Comparison of ENCODE assay signal across 8 cellular contexts in the genomic region with DNA sequence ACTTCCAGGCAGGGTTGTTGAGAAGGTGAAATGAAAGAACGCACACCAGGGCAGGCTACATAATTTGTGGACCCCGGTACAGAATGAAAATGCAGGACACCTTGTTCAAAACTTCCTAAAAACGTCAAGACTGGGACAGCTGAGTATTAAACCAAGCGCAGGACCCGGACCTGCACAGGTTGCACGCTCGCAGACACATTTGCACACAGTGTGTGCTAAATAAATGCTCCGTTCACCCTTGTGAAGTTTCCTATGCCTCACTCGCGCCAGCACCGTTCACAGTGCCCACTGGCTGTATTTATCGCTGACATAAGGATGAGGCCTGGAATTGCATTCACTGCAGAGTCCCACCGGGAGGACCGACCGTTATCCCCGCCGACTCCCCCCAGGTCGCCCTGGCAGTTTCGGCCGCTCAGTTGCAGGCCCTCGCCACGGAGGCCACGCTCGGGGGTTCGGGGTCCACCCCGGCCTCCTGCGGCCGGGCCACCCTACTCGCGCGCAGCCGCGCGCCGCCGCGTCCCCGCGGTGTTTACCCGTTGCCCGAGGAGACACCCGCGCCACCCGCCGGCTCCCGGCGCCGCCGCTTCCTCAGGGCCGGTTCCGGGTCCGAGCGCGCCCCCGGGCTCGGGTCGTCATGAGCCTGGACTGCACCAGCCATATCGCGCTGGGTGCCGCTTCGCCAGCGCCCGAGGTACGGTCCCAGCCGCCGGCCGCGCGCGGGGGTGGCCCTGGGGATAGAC. TPM values are rescaled to one million over a fixed set of nuclear protein-coding genes. Genes with fewer than 3 reads are reported as not detected.
A peak's percentile ranks its signal among the peaks of the same experiment; 100 is the strongest.
DNase-seq lines count a peak whose midpoint lies in the region; ATAC-seq and TF ChIP-seq lines count a peak whose summit lies in the region.

A gene with protein sequence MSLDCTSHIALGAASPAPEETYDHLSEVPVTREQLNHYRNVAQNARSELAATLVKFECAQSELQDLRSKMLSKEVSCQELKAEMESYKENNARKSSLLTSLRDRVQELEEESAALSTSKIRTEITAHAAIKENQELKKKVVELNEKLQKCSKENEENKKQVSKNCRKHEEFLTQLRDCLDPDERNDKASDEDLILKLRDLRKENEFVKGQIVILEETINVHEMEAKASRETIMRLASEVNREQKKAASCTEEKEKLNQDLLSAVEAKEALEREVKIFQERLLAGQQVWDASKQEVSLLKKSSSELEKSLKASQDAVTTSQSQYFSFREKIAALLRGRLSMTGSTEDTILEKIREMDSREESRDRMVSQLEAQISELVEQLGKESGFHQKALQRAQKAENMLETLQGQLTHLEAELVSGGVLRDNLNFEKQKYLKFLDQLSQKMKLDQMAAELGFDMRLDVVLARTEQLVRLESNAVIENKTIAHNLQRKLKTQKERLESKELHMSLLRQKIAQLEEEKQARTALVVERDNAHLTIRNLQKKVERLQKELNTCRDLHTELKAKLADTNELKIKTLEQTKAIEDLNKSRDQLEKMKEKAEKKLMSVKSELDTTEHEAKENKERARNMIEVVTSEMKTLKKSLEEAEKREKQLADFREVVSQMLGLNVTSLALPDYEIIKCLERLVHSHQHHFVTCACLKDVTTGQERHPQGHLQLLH (plus strand): TSS at position 523 of the 740 bp plus-strand sequence. CDS start 112 bp downstream, at position 635.

- no peak within 1 kb of the TSS for H3K27ac Mint-ChIP-seq in activated CD4-positive, alpha-beta T cell treated with anti-CD3 and anti-CD28 coated beads, Interleukin-2, amount 10 ng/mL, durations not matched to agents 7 days and 5 days
- H3K27ac Mint-ChIP-seq in stimulated activated naive CD8-positive, alpha-beta T cell treated with anti-CD3 and anti-CD28 coated beads, Interleukin-15, Interleukin-2, amounts not matched to agents 100 ng/mL and 50 ng/mL, for 24 hours, result no peak within 1 kb of the TSS

- no peaks in the 10 kb centered on the region for H3K4me1 ChIP-seq in OCI-LY1 (ENCODE audit: insufficient read depth, low read length, severe bottlenecking)

- H3K9me3 Mint-ChIP-seq in activated CD4-positive, alpha-beta T cell treated with anti-CD3 and anti-CD28 coated beads, Interleukin-2, amount 10 ng/mL, durations not matched to agents 7 days and 5 days, result no peaks in the 10 kb centered on the region
- H3K9me3 Mint-ChIP-seq in stimulated activated naive CD8-positive, alpha-beta T cell treated with anti-CD3 and anti-CD28 coated beads, Interleukin-15, Interleukin-2, amounts not matched to agents 100 ng/mL and 50 ng/mL, for 24 hours, result no peaks in the 10 kb centered on the region

- H3K27ac ChIP-seq in OCI-LY1 (ENCODE audit: low read depth, low read length, poor library complexity, severe bottlenecking), result no peak within 1 kb of the TSS

- no peaks in the 10 kb centered on the region for H3K9me2 ChIP-seq in OCI-LY1 (ENCODE audit: low read depth, low read length)

- H3K36me3 ChIP-seq in OCI-LY1 (ENCODE audit: insufficient read depth, low read length), result no peaks in the 10 kb centered on the region

- H3K4me2 ChIP-seq in OCI-LY1 (ENCODE audit: low read length), result peak within 1 kb of the TSS; percentile 29; the same call in 1 of the 2 replicates

- no peak within 1 kb of the TSS for H2AFZ ChIP-seq in OCI-LY1 (ENCODE audit: low read length)

- peaks cover 53% of the 10 kb centered on the region for H3K27me3 Mint-ChIP-seq in activated CD4-positive, alpha-beta T cell treated with anti-CD3 and anti-CD28 coated beads, Interleukin-2, amount 10 ng/mL, durations not matched to agents 7 days and 5 days
- peaks cover 53% of the 10 kb centered on the region for H3K27me3 Mint-ChIP-seq in stimulated activated naive CD8-positive, alpha-beta T cell treated with anti-CD3 and anti-CD28 coated beads, Interleukin-15, Interleukin-2, amounts not matched to agents 100 ng/mL and 50 ng/mL, for 24 hours

- no peaks in the 10 kb centered on the region for H3F3A ChIP-seq in OCI-LY1 (ENCODE audit: insufficient read depth, low read length)

- peaks cover 18% of the 10 kb centered on the region for H3K4me1 Mint-ChIP-seq in activated CD4-positive, alpha-beta T cell treated with anti-CD3 and anti-CD28 coated beads, Interleukin-2, amount 10 ng/mL, durations not matched to agents 7 days and 5 days
- H3K4me1 Mint-ChIP-seq in stimulated activated naive CD8-positive, alpha-beta T cell treated with anti-CD3 and anti-CD28 coated beads, Interleukin-15, Interleukin-2, amounts not matched to agents 100 ng/mL and 50 ng/mL, for 24 hours (ENCODE audit: low read depth), result peaks cover 11% of the 10 kb centered on the region

- H3K4me3 ChIP-seq in OCI-LY1 (ENCODE audit: low read depth, low read length, poor library complexity, severe bottlenecking), result peak within 1 kb of the TSS; percentile 39

- TF ChIP-seq CTCF in OCI-LY1 (IDR thresholded peaks at IDR 0.05; ENCODE audit: low read length), result no peak

- CTCF ChIA-PET in activated CD4-positive, alpha-beta T cell treated with anti-CD3 and anti-CD28 coated beads, Interleukin-2, amount 10 ng/mL, durations not matched to agents 7 days and 5 days (lab: Charles Lee), result no interaction called here

- peak within 1 kb of the TSS; percentile 71 for H3K4me3 Mint-ChIP-seq in activated CD4-positive, alpha-beta T cell treated with anti-CD3 and anti-CD28 coated beads, Interleukin-2, amount 10 ng/mL, durations not matched to agents 7 days and 5 days
- peak within 1 kb of the TSS; percentile 77 for H3K4me3 Mint-ChIP-seq in stimulated activated naive CD8-positive, alpha-beta T cell treated with anti-CD3 and anti-CD28 coated beads, Interleukin-15, Interleukin-2, amounts not matched to agents 100 ng/mL and 50 ng/mL, for 24 hours

- H3K79me2 ChIP-seq in OCI-LY1 (ENCODE audit: insufficient read depth, low read length), result no peaks in the 10 kb centered on the region

- H3K9ac ChIP-seq in OCI-LY1 (ENCODE audit: low read length), result no peak within 1 kb of the TSS

- H4K20me1 ChIP-seq in OCI-LY1 (ENCODE audit: insufficient read depth, low read length), result no peaks in the 10 kb centered on the region

- ATAC-seq in left lobe of liver (peak; percentile 79), HG02885 (IDR thresholded peaks at IDR 0.05; ENCODE audit: poor library complexity, unreplicated experiment) (no peak)

- no peaks in the 10 kb centered on the region for H3K9me3 ChIP-seq in OCI-LY1 (ENCODE audit: low read length)

- POLR2A ChIA-PET in activated CD4-positive, alpha-beta T cell treated with anti-CD3 and anti-CD28 coated beads, Interleukin-2, amount 10 ng/mL, durations not matched to agents 7 days and 5 days (lab: Charles Lee), result no interaction called here

- DNase-seq in activated CD4-positive, alpha-beta T cell treated with anti-CD3 and anti-CD28 coated beads, Interleukin-2, amount 10 ng/mL, durations not matched to agents 7 days and 5 days, result no peak
- no peak for DNase-seq in activated CD4-positive, alpha-beta T cell treated with anti-CD3 and anti-CD28 coated beads, Interleukin-2, amount 50 U/mL, for 1 hour
- DNase-seq in dermis blood vessel endothelial cell, result peak; percentile 44
- peak; percentile 59 for DNase-seq in left lobe of liver (ENCODE audit: low spot score)
- no peak for DNase-seq in SKM-1 treated with dmso at 0.1 percent for 144 hours (lab: John Stamatoyannopoulos, UW; ENCODE audit: unreplicated experiment)

- H3K27me3 ChIP-seq in OCI-LY1 (ENCODE audit: insufficient read depth, low read length), result 0 out of 2 replicates have a peak, but pooled peaks cover 3% of the 10 kb centered on the region

- no peaks in the 10 kb centered on the region for H3K36me3 Mint-ChIP-seq in activated CD4-positive, alpha-beta T cell treated with anti-CD3 and anti-CD28 coated beads, Interleukin-2, amount 10 ng/mL, durations not matched to agents 7 days and 5 days (ENCODE audit: low read depth)
- H3K36me3 Mint-ChIP-seq in stimulated activated naive CD8-positive, alpha-beta T cell treated with anti-CD3 and anti-CD28 coated beads, Interleukin-15, Interleukin-2, amounts not matched to agents 100 ng/mL and 50 ng/mL, for 24 hours (ENCODE audit: low read depth), result no peaks in the 10 kb centered on the region

RNA-seq across cellular contexts. Expression of the gene that starts here (rescaled TPM):
- total RNA-seq in activated CD4-positive, alpha-beta T cell treated with anti-CD3 and anti-CD28 coated beads, Interleukin-2, amount 10 ng/mL, durations not matched to agents 7 days and 5 days, result not detected
- total RNA-seq in dermis blood vessel endothelial cell, result not detected in 2 replicates
- total RNA-seq in left lobe of liver, result 0.45 TPM

Comparison
In these comparisons a context has a peak if more than half of its experiments do, and no peak if none do; other contexts are left out.
1. Peak in DNase-seq in dermis blood vessel endothelial cell; RNA of the gene not detected or under 1 TPM.
2. Peak in DNase-seq and ATAC-seq in left lobe of liver; RNA of the gene not detected or under 1 TPM.